Comparison of ENCODE assay signal across 8 cellular contexts in genomic region chr2:226699321-226699720, GRCh38.
DNase-seq lines count a peak whose midpoint lies in the region; TF ChIP-seq lines count a peak whose summit lies in the region.

No MANE protein-coding gene starts in this region.

- H3K9me3 ChIP-seq in HEK293 (ENCODE audit: control insufficient read depth, insufficient read depth, low read depth, low read length) (no peaks in the 10 kb centered on the region), right atrium auricular region (no peaks in the 10 kb centered on the region), suprapubic skin (no peaks in the 10 kb centered on the region)

- no peaks in the 10 kb centered on the region for H3K27me3 ChIP-seq in right atrium auricular region
- no peaks in the 10 kb centered on the region for H3K27me3 ChIP-seq in suprapubic skin

- no peak for TF ChIP-seq CTCF in HEK293 (tag by site-specific recombination; IDR thresholded peaks at IDR 0.05)
- peak; percentile 26 for TF ChIP-seq CTCF in astrocyte of the spinal cord (IDR thresholded peaks at IDR 0.05; ENCODE audit: low read depth, low read length)
- TF ChIP-seq CTCF in right atrium auricular region (IDR thresholded peaks at IDR 0.05) = peak in 1 of 2 donors; percentile 10
- peak in 1 of 2 donors; percentile 7 for TF ChIP-seq CTCF in suprapubic skin (IDR thresholded peaks at IDR 0.05)

- H3K36me3 ChIP-seq in HEK293 (ENCODE audit: control insufficient read depth in 2 of 2, insufficient read depth in 1 of 2, low read length in 2 of 2) = no peaks in the 10 kb centered on the region
- no peaks in the 10 kb centered on the region for H3K36me3 ChIP-seq in right atrium auricular region
- H3K36me3 ChIP-seq in suprapubic skin = no peaks in the 10 kb centered on the region

- H3K4me1 ChIP-seq in HEK293 (ENCODE audit: control insufficient read depth, insufficient read depth, low read length) = peaks cover 3% of the 10 kb centered on the region
- H3K4me1 ChIP-seq in right atrium auricular region = peaks cover 0 to 13% of the 10 kb centered on the region in 2 donors
- H3K4me1 ChIP-seq in suprapubic skin = peaks cover 6% of the 10 kb centered on the region

- no peak for TF ChIP-seq EP300 in suprapubic skin (IDR thresholded peaks at IDR 0.05)

- in situ Hi-C loops in astrocyte of the spinal cord (cut with HindIII; ENCODE audit: low sequenced_read_pairs) = no loop called here

- no peak overlapping the region for H3K4me3 ChIP-seq in HEK293 (ENCODE audit: low read depth, low read length)
- no peak overlapping the region for H3K4me3 ChIP-seq in astrocyte of the spinal cord (ENCODE audit: low read depth, low read length)
- no peak overlapping the region for H3K4me3 ChIP-seq in right atrium auricular region
- no peak overlapping the region for H3K4me3 ChIP-seq in suprapubic skin

- H3K27ac ChIP-seq in HEK293 (ENCODE audit: extremely low read depth, low read depth, low read length) (no peak overlapping the region), right atrium auricular region (peak overlapping the region in 1 of 2 donors; percentile 65), suprapubic skin (no peak overlapping the region)

- peak; percentile 78 for DNase-seq in astrocyte of the spinal cord (ENCODE audit: low read depth, low spot score)
- peak; percentile 80 for DNase-seq in right atrium auricular region (ENCODE audit: low spot score)
- DNase-seq in suprapubic skin (ENCODE audit: low spot score in 2 of 2) = peak; percentile 68 to 77
- no peak for DNase-seq in activated CD4-positive, alpha-beta T cell treated with anti-CD3 and anti-CD28 coated beads for 1 hour
- no peak for DNase-seq in superior temporal gyrus (ENCODE audit: extremely low spot score)
- DNase-seq in germinal center (ENCODE audit: low spot score) = no peak
- DNase-seq in RPMI8226 = no peak

- POLR2A ChIA-PET in HEK293 (lab: Yijun Ruan, JAX) = no interaction called here

- CTCF ChIA-PET in HEK293 (lab: Yijun Ruan, JAX) = interaction anchor here (1.5 kb wide), 1 partner anchor 9 kb away, joined by 3 read pairs; no protein-coding TSS in a partner anchor

- TF ChIP-seq POLR2A in suprapubic skin (IDR thresholded peaks at IDR 0.05) = no peak

- WGBS in suprapubic skin = 40% methylated on average over 2 of the region's 2 CpGs

TF ChIP-seq in HEK293, 187 proteins besides CTCF, POLR2A, EP300 and RAD21:
- TF ChIP-seq GLIS1 (tag by site-specific recombination; IDR thresholded peaks at IDR 0.05) = peak; percentile 42; the same call in 1 of the 2 replicates
- TF ChIP-seq, protein P1, sequence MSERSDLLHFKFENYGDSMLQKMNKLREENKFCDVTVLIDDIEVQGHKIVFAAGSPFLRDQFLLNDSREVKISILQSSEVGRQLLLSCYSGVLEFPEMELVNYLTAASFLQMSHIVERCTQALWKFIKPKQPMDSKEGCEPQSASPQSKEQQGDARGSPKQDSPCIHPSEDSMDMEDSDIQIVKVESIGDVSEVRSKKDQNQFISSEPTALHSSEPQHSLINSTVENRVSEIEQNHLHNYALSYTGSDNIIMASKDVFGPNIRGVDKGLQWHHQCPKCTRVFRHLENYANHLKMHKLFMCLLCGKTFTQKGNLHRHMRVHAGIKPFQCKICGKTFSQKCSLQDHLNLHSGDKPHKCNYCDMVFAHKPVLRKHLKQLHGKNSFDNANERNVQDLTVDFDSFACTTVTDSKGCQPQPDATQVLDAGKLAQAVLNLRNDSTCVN (tag by site-specific recombination; optimal IDR thresholded peaks at IDR 0.05) = no peak

Comparison
In these comparisons a context has a peak if more than half of its experiments do, and no peak if none do; other contexts are left out.
1. DNase-seq: peak in astrocyte of the spinal cord (single experiment), right atrium auricular region (single experiment) and suprapubic skin (2 of 2); none in activated CD4-positive, alpha-beta T cell treated with anti-CD3 and anti-CD28 coated beads for 1 hour (single experiment), superior temporal gyrus (single experiment), germinal center (single experiment) and RPMI8226 (single experiment).